In genomic region chr3:89957461-89957860, GRCh38 we compare ENCODE assay signal across 17 cellular contexts.
DNase-seq lines count a peak whose midpoint lies in the region; ATAC-seq and TF ChIP-seq lines count a peak whose summit lies in the region.
"Had no signal": no experiment of that assay in that cellular context is flagged by ENCODE, and none has a peak within 500 bp of the region (broad histone marks: within the 10 kb centered on the region; RNA-seq: fewer than 3 reads in every experiment).

No MANE protein-coding gene starts in this region.

- no peak overlapping the region for H3K4me3 Mint-ChIP-seq in CD4-positive, alpha-beta T cell

- no peaks in the 10 kb centered on the region for H4K20me1 ChIP-seq in PC-3 (ENCODE audit: low read length)
- H4K20me1 ChIP-seq: BLaER1 treated with 17β-estradiol and CSF1 and Interleukin-3, amounts not matched to agents 10 nM and 100 nM had no signal

- no peak for TF ChIP-seq EP300 in sigmoid colon (IDR thresholded peaks at IDR 0.05)

- ATAC-seq in PC-3 (no peak), HG03342 (IDR thresholded peaks at IDR 0.05; ENCODE audit: unreplicated experiment) (no peak), HG02840 (IDR thresholded peaks at IDR 0.05; ENCODE audit: low FRiP score, unreplicated experiment) (no peak)
- ATAC-seq in CD4-positive, alpha-beta T cell (ENCODE audit: poor library complexity), result no peak
- ATAC-seq: HCT116 had no signal

- H3K27ac Mint-ChIP-seq in CD4-positive, alpha-beta T cell, result no peak overlapping the region

- WGBS in sigmoid colon, 2 donors, result 79 to 89% methylated on average over 3 of the region's 3 CpGs

- TF ChIP-seq CTCF in PC-3 (conservative IDR thresholded peaks at IDR 0.05; ENCODE audit: low read depth, low read length) (no peak), sigmoid colon (IDR thresholded peaks at IDR 0.05) (no peak)
- TF ChIP-seq CTCF in CD4-positive, alpha-beta T cell (IDR thresholded peaks at IDR 0.05), result no peak

- H3K27me3 ChIP-seq in PC-3 (ENCODE audit: low read length) (no peaks in the 10 kb centered on the region), sigmoid colon (no peaks in the 10 kb centered on the region)
- no peaks in the 10 kb centered on the region for H3K27me3 ChIP-seq in CD4-positive, alpha-beta T cell (ENCODE audit: control insufficient read depth, insufficient read depth, low read length)
- H3K27me3 ChIP-seq: BLaER1 treated with 17β-estradiol and CSF1 and Interleukin-3, amounts not matched to agents 10 nM and 100 nM had no signal

- no peaks in the 10 kb centered on the region for H3K36me3 Mint-ChIP-seq in CD4-positive, alpha-beta T cell (ENCODE audit: low read depth)

- no peaks in the 10 kb centered on the region for H3K4me1 Mint-ChIP-seq in CD4-positive, alpha-beta T cell (ENCODE audit: low read depth)

- no peaks in the 10 kb centered on the region for H3K27me3 Mint-ChIP-seq in CD4-positive, alpha-beta T cell

- H3K36me3 ChIP-seq in PC-3 (ENCODE audit: low read depth, low read length), result no peaks in the 10 kb centered on the region
- H3K36me3 ChIP-seq in sigmoid colon, result no peaks in the 10 kb centered on the region
- H3K36me3 ChIP-seq: BLaER1 treated with 17β-estradiol and CSF1 and Interleukin-3, amounts not matched to agents 10 nM and 100 nM had no signal

- no peak overlapping the region for H3K9ac ChIP-seq in PC-3 (ENCODE audit: low read length)
- H3K9ac ChIP-seq: BLaER1 treated with 17β-estradiol and CSF1 and Interleukin-3, amounts not matched to agents 10 nM and 100 nM had no signal

- no peaks in the 10 kb centered on the region for H3K79me2 ChIP-seq in PC-3 (ENCODE audit: low read length)

- H3K9me3 Mint-ChIP-seq in CD4-positive, alpha-beta T cell, result no peaks in the 10 kb centered on the region

- H3K4me1 ChIP-seq in PC-3 (ENCODE audit: insufficient read depth, low read length) (no peaks in the 10 kb centered on the region), sigmoid colon (peaks cover 0 to 26% (median 7%) of the 10 kb centered on the region in 4 donors)
- H3K4me1 ChIP-seq: BLaER1 treated with 17β-estradiol and CSF1 and Interleukin-3, amounts not matched to agents 10 nM and 100 nM had no signal

- CTCF ChIA-PET in PC-3 (lab: Charles Lee), result no interaction called here
- CTCF ChIA-PET in CD4-positive, alpha-beta T cell (lab: Charles Lee), result no interaction called here

- no peak for TF ChIP-seq POLR2A in sigmoid colon (IDR thresholded peaks at IDR 0.05)

- H2AFZ ChIP-seq in PC-3 (ENCODE audit: low read length), result 0 out of 2 replicates have a peak overlapping the region, but pooled peaks have one; percentile 45

- H3K4me3 ChIP-seq in PC-3 (ENCODE audit: low read length) (no peak overlapping the region), sigmoid colon (no peak overlapping the region)
- H3K4me3 ChIP-seq: BLaER1 treated with 17β-estradiol and CSF1 and Interleukin-3, amounts not matched to agents 10 nM and 100 nM had no signal

- no TSS peak for BruUV-seq in PC-3 (replicated peaks; lab: Mats Ljungman, UMichigan)

- H3K4me2 ChIP-seq in PC-3 (ENCODE audit: low read length), result no peak overlapping the region
- H3K4me2 ChIP-seq: BLaER1 treated with 17β-estradiol and CSF1 and Interleukin-3, amounts not matched to agents 10 nM and 100 nM had no signal

- no peaks in the 10 kb centered on the region for H3K9me2 ChIP-seq in PC-3 (replicated peaks; ENCODE audit: low read length)

- intact Hi-C loops in PC-3 (cut with micrococcal nuclease) (no loop called here), sigmoid colon (cut with DNase I) (no loop called here)
- intact Hi-C loops in CD4-positive, alpha-beta T cell (cut with DNase I, micrococcal nuclease), result no loop called here

- no peaks in the 10 kb centered on the region for H3F3A ChIP-seq in PC-3 (ENCODE audit: low read length, unreplicated experiment)

- H3K27ac ChIP-seq in PC-3 (ENCODE audit: low read length) (no peak overlapping the region), sigmoid colon (no peak overlapping the region)
- no peak overlapping the region for H3K27ac ChIP-seq in CD4-positive, alpha-beta T cell (ENCODE audit: low read depth, low read length)
- H3K27ac ChIP-seq: BLaER1 treated with 17β-estradiol and CSF1 and Interleukin-3, amounts not matched to agents 10 nM and 100 nM had no signal

- POLR2A ChIA-PET in PC-3 (lab: Charles Lee; ENCODE audit: unreplicated experiment), result no interaction called here
- POLR2A ChIA-PET in CD4-positive, alpha-beta T cell (lab: Charles Lee), result no interaction called here

- H3K9me3 ChIP-seq in PC-3 (ENCODE audit: low read length), result no peaks in the 10 kb centered on the region
- no peaks in the 10 kb centered on the region for H3K9me3 ChIP-seq in CD4-positive, alpha-beta T cell (ENCODE audit: control insufficient read depth, low read length)
- H3K9me3 ChIP-seq in sigmoid colon, result no peaks in the 10 kb centered on the region

- DNase-seq in COLO829 (ENCODE audit: low spot score) (peak; percentile 12), PC-3 (no peak), dedifferentiated amniotic fluid mesenchymal stem cell (ENCODE audit: extremely low spot score) (peak; percentile 67), iris pigment epithelial cell (ENCODE audit: low read depth) (peak; percentile 6), sigmoid colon (no peak)
- no peak for DNase-seq in CD4-positive, alpha-beta T cell
- DNase-seq: 8988T, MM.1S, NCI-H1105 treated with DMSO at 0.1 percent for 48 hours, NCI-H2029, NCI-H2171 treated with DMSO at 0.1 percent for 48 hours, NCI-H82, SHP77 treated with DMSO at 0.1 percent for 48 hours had no signal

Comparison
In these comparisons a context has a peak if more than half of its experiments do, and no peak if none do; other contexts are left out.
1. DNase-seq: peak in COLO829 (single experiment), dedifferentiated amniotic fluid mesenchymal stem cell (single experiment) and iris pigment epithelial cell (single experiment); none in PC-3 (single experiment), CD4-positive, alpha-beta T cell (0 of 10) and sigmoid colon (single experiment).